Comparison of ENCODE assay signal across 13 cellular contexts in the genomic region with DNA sequence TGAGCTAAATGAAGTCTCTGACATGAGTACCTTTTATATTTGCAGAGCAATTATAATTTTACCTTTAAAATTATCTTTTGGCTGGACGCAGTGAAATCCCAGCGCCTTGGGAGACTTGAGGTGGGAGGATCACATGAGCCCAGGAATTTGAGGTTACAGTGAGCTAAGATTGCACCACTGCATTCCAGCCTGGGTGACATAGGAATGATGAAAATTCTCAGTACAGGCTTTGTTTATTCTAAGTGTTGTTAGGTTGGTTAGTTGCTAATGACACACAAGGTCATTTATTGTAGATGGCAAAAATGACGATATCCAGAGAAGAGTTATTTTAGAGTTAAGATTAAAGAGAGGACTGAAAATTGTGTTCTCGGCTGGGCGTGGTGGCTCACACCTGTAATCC.
DNase-seq lines count a peak whose midpoint lies in the region; ATAC-seq and TF ChIP-seq lines count a peak whose summit lies in the region.
"Had no signal": no experiment of that assay in that cellular context is flagged by ENCODE, and none has a peak within 500 bp of the region (broad histone marks: within the 10 kb centered on the region; RNA-seq: fewer than 3 reads in every experiment).

No MANE protein-coding gene starts in this region.

- POLR2A ChIA-PET in AG04449 (lab: Yijun Ruan, JAX) = no interaction called here
- POLR2A ChIA-PET in MCF 10A (lab: Yijun Ruan, JAX) = no interaction called here

- H3K9me3 ChIP-seq in left lung = no peaks in the 10 kb centered on the region
- H3K9me3 ChIP-seq in HAP-1 = no peaks in the 10 kb centered on the region
- H3K9me3 ChIP-seq: BLaER1 treated with 17β-estradiol and CSF1 and Interleukin-3, amounts not matched to agents 10 nM and 100 nM; tibial nerve had no signal

- H3K4me1 Mint-ChIP-seq in MCF 10A (ENCODE audit: insufficient read depth, unreplicated experiment) = peaks cover 6% of the 10 kb centered on the region

- H3K27me3 Mint-ChIP-seq in MCF 10A (ENCODE audit: insufficient read depth, unreplicated experiment) = no peaks in the 10 kb centered on the region
- H3K27me3 Mint-ChIP-seq: activated naive CD8-positive, alpha-beta T cell had no signal

- no peaks in the 10 kb centered on the region for H3K27me3 ChIP-seq in left lung
- no peaks in the 10 kb centered on the region for H3K27me3 ChIP-seq in HAP-1 (ENCODE audit: low read depth)
- H3K27me3 ChIP-seq: BLaER1 treated with 17β-estradiol and CSF1 and Interleukin-3, amounts not matched to agents 10 nM and 100 nM; tibial nerve had no signal

- no peak overlapping the region for H3K4me3 Mint-ChIP-seq in MCF 10A (ENCODE audit: unreplicated experiment)
- H3K4me3 Mint-ChIP-seq: activated naive CD8-positive, alpha-beta T cell had no signal

- peak; percentile 19 for DNase-seq in AG04449 (ENCODE audit: low read depth, low spot score)
- DNase-seq in HT-29 (ENCODE audit: low spot score) = peak; percentile 39
- peak; percentile 59 for DNase-seq in MCF 10A (ENCODE audit: unreplicated experiment)
- no peak for DNase-seq in left lung
- DNase-seq in NCI-H1105 treated with DMSO at 0.1 percent for 48 hours (lab: John Stamatoyannopoulos, UW) = no peak
- no peak for DNase-seq in SKM-1 treated with dmso at 0.1 percent for 144 hours (lab: John Stamatoyannopoulos, UW; ENCODE audit: unreplicated experiment)
- no peak for DNase-seq in HAP-1 (ENCODE audit: low spot score in 2 of 2)
- DNase-seq in DMS53 (lab: John Stamatoyannopoulos, UW) = no peak
- DNase-seq: effector memory CD4-positive, alpha-beta T cell; NCI-H1694 treated with DMSO at 0.1 percent for 48 hours had no signal

- ATAC-seq in left lung = peak; percentile 82

- peaks cover 7% of the 10 kb centered on the region for H3K9me3 Mint-ChIP-seq in MCF 10A (ENCODE audit: unreplicated experiment)

- no peak overlapping the region for H3K27ac ChIP-seq in left lung
- H3K27ac ChIP-seq: BLaER1 treated with 17β-estradiol and CSF1 and Interleukin-3, amounts not matched to agents 10 nM and 100 nM; tibial nerve had no signal

- H3K27ac Mint-ChIP-seq in MCF 10A (ENCODE audit: low read depth, unreplicated experiment) = peak overlapping the region; percentile 90
- H3K27ac Mint-ChIP-seq: activated naive CD8-positive, alpha-beta T cell had no signal

- in situ Hi-C loops in HAP-1 (cut with MboI; ENCODE audit: low sequenced_read_pairs) = no loop called here

- no TSS peak for BruUV-seq in MCF 10A (replicated peaks; lab: Mats Ljungman, UMichigan)

- no peak overlapping the region for H3K4me3 ChIP-seq in AG04449 (ENCODE audit: low read depth, low read length)
- no peak overlapping the region for H3K4me3 ChIP-seq in left lung
- no peak overlapping the region for H3K4me3 ChIP-seq in HAP-1
- H3K4me3 ChIP-seq: BLaER1 treated with 17β-estradiol and CSF1 and Interleukin-3, amounts not matched to agents 10 nM and 100 nM; tibial nerve had no signal

- H3K4me1 ChIP-seq in left lung (no peaks in the 10 kb centered on the region), HAP-1 (no peaks in the 10 kb centered on the region)
- H3K4me1 ChIP-seq: BLaER1 treated with 17β-estradiol and CSF1 and Interleukin-3, amounts not matched to agents 10 nM and 100 nM; tibial nerve had no signal

- H3K36me3 ChIP-seq in left lung (no peaks in the 10 kb centered on the region), HAP-1 (replicated peaks) (no peaks in the 10 kb centered on the region)
- H3K36me3 ChIP-seq: BLaER1 treated with 17β-estradiol and CSF1 and Interleukin-3, amounts not matched to agents 10 nM and 100 nM; tibial nerve had no signal

- TF ChIP-seq CTCF in AG04449 (IDR thresholded peaks at IDR 0.05; ENCODE audit: insufficient read depth, low read length, missing control alignments) = no peak
- TF ChIP-seq CTCF in MCF 10A (IDR thresholded peaks at IDR 0.05; ENCODE audit: unreplicated experiment) = no peak
- no peak for TF ChIP-seq CTCF in left lung (IDR thresholded peaks at IDR 0.05)

- intact Hi-C loops in MCF 10A (cut with micrococcal nuclease) (loop anchor here (10.0 kb wide), 1 partner anchor 124 kb away; no protein-coding TSS in a partner anchor), left lung (cut with DNase I) (no loop called here)

- no peaks in the 10 kb centered on the region for H3K36me3 Mint-ChIP-seq in MCF 10A (ENCODE audit: insufficient read depth, unreplicated experiment)
- H3K36me3 Mint-ChIP-seq: activated naive CD8-positive, alpha-beta T cell had no signal

- CTCF ChIA-PET in AG04449 (lab: Yijun Ruan, JAX) (no interaction called here), MCF 10A (lab: Yijun Ruan, JAX) (interaction anchor here (0.6 to 0.7 kb wide), 2 partner anchors 72 to 117 kb away, joined by 3 read pairs; no protein-coding TSS in a partner anchor)

Comparison
In these comparisons a context has a peak if more than half of its experiments do, and no peak if none do; other contexts are left out.
1. DNase-seq: peak in AG04449 (single experiment), HT-29 (single experiment) and MCF 10A (single experiment); none in left lung (0 of 2), NCI-H1105 treated with DMSO at 0.1 percent for 48 hours (single experiment), SKM-1 treated with dmso at 0.1 percent for 144 hours (single experiment), HAP-1 (0 of 2) and DMS53 (single experiment).